Comparison of ENCODE assay signal across 10 cellular contexts in the genomic region with DNA sequence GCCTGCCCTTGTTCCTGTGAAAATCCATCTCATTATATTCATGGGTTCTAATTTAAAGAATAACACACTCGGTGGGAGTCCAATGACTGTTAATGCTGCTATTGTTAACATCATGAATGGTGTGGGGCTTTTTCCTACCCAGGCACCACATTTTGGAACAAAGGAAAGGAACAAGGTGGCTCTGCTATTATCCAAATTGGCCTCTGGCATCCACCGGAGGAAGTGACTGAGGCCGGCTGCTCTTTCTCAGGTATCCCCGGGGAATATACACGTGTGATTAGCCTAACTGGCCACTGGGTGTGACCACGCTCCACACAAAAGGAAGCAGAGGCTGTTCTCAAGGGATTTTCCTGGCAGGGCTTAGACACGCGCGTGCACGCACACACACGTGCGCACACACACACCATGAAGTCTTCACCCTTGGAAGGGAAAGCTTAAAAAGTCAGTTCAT.
DNase-seq lines count a peak whose midpoint lies in the region; ATAC-seq and TF ChIP-seq lines count a peak whose summit lies in the region.
"Had no signal": no experiment of that assay in that cellular context is flagged by ENCODE, and none has a peak within 500 bp of the region (broad histone marks: within the 10 kb centered on the region; RNA-seq: fewer than 3 reads in every experiment).

No MANE protein-coding gene starts in this region.

- no peak overlapping the region for H3K27ac Mint-ChIP-seq in activated T-cell treated with anti-CD3 and anti-CD28 coated beads, Interleukin-2, amount 50 U/mL, for 24 hours

- H3K9me3 ChIP-seq in OCI-LY7 (ENCODE audit: low read length) = 0 out of 2 replicates have a peak, but pooled peaks cover 5% of the 10 kb centered on the region
- H3K9me3 ChIP-seq: adrenal gland had no signal

- H3K27me3 Mint-ChIP-seq in activated T-cell treated with anti-CD3 and anti-CD28 coated beads, Interleukin-2, amount 50 U/mL, for 24 hours = no peaks in the 10 kb centered on the region

- no TSS peak for BruUV-seq in OCI-LY7 (replicated peaks; lab: Mats Ljungman, UMichigan)

- ATAC-seq in stimulated activated naive CD8-positive, alpha-beta T cell treated with anti-CD3 and anti-CD28 coated beads, Interleukin-15, Interleukin-2, amounts not matched to agents 100 U/mL and 50 U/mL, for 24 hours = no peak

- intact Hi-C loops in OCI-LY7 (cut with micrococcal nuclease; ENCODE audit: unreplicated experiment) = no loop called here
- intact Hi-C loops in cardiac septum (cut with DNase I) = no loop called here

- H3K79me2 ChIP-seq in OCI-LY7 (ENCODE audit: insufficient read depth, low read depth, low read length) = no peaks in the 10 kb centered on the region

- no peaks in the 10 kb centered on the region for H3K9me2 ChIP-seq in OCI-LY7 (ENCODE audit: insufficient read depth, low read length)

- H3K4me1 ChIP-seq in OCI-LY7 (ENCODE audit: insufficient read depth, low read length, poor library complexity, severe bottlenecking) = no peaks in the 10 kb centered on the region
- H3K4me1 ChIP-seq: adrenal gland had no signal

- H3K4me2 ChIP-seq in OCI-LY7 (ENCODE audit: low read length) = no peak overlapping the region

- peak; percentile 40 for TF ChIP-seq CTCF in OCI-LY7 (conservative IDR thresholded peaks at IDR 0.05; ENCODE audit: low read length)

- DNase-seq in HuH-7 (ENCODE audit: low spot score) = peak; percentile 17
- peak; percentile 51 for DNase-seq in OCI-LY7 (ENCODE audit: low spot score)
- peak; percentile 83 for DNase-seq in cardiac septum (ENCODE audit: low spot score)
- DNase-seq in retina = peak; percentile 71
- no peak for DNase-seq in activated T-cell treated with anti-CD3 and anti-CD28 coated beads, Interleukin-2, amount 50 U/mL, for 24 hours
- no peak for DNase-seq in stimulated activated CD4-positive, alpha-beta T cell treated with anti-CD3 and anti-CD28 coated beads, Interleukin-4, amount 100 ng/mL, for 4 hours
- no peak for DNase-seq in stimulated activated naive CD8-positive, alpha-beta T cell treated with anti-CD3 and anti-CD28 coated beads, Interleukin-15, Interleukin-2, amounts not matched to agents 100 U/mL and 50 U/mL, for 24 hours
- no peak for DNase-seq in mesenteric fat pad (ENCODE audit: low spot score)
- DNase-seq: MV-4-11 had no signal

- H3K4me3 ChIP-seq in OCI-LY7 (ENCODE audit: low read depth, low read length, poor library complexity, severe bottlenecking) = no peak overlapping the region
- H3K4me3 ChIP-seq: adrenal gland had no signal

- POLR2A ChIA-PET in OCI-LY7 (lab: Charles Lee) = no interaction called here

- H3K9me3 Mint-ChIP-seq in activated T-cell treated with anti-CD3 and anti-CD28 coated beads, Interleukin-2, amount 50 U/mL, for 24 hours = peaks cover 8% of the 10 kb centered on the region

- no peaks in the 10 kb centered on the region; the same call in 1 of the 2 replicates for H3K36me3 ChIP-seq in OCI-LY7 (ENCODE audit: insufficient read depth, low read length)
- H3K36me3 ChIP-seq: adrenal gland had no signal

- H3K4me1 Mint-ChIP-seq in activated T-cell treated with anti-CD3 and anti-CD28 coated beads, Interleukin-2, amount 50 U/mL, for 24 hours (ENCODE audit: low read depth) = peaks cover 27% of the 10 kb centered on the region

- H3K27ac ChIP-seq in OCI-LY7 (ENCODE audit: low read depth, low read length, poor library complexity, severe bottlenecking) = no peak overlapping the region
- H3K27ac ChIP-seq: adrenal gland had no signal

- no peaks in the 10 kb centered on the region for H4K20me1 ChIP-seq in OCI-LY7 (ENCODE audit: insufficient read depth, low read length)

- CTCF ChIA-PET in OCI-LY7 (lab: Charles Lee; ENCODE audit: unreplicated experiment) = interaction anchor here (0.5 kb wide), 1 partner anchor 22 kb away, joined by 5 read pairs; no protein-coding TSS in a partner anchor

- no peak overlapping the region for H2AFZ ChIP-seq in OCI-LY7 (ENCODE audit: low read length)

- H3K36me3 Mint-ChIP-seq in activated T-cell treated with anti-CD3 and anti-CD28 coated beads, Interleukin-2, amount 50 U/mL, for 24 hours (ENCODE audit: low read depth) = no peaks in the 10 kb centered on the region

- H3K4me3 Mint-ChIP-seq in activated T-cell treated with anti-CD3 and anti-CD28 coated beads, Interleukin-2, amount 50 U/mL, for 24 hours = no peak overlapping the region

Comparison
In these comparisons a context has a peak if more than half of its experiments do, and no peak if none do; other contexts are left out.
1. DNase-seq: peak in HuH-7 (single experiment), OCI-LY7 (single experiment), cardiac septum (single experiment) and retina (single experiment); none in activated T-cell treated with anti-CD3 and anti-CD28 coated beads, Interleukin-2, amount 50 U/mL, for 24 hours (single experiment), stimulated activated CD4-positive, alpha-beta T cell treated with anti-CD3 and anti-CD28 coated beads, Interleukin-4, amount 100 ng/mL, for 4 hours (0 of 2), stimulated activated naive CD8-positive, alpha-beta T cell treated with anti-CD3 and anti-CD28 coated beads, Interleukin-15, Interleukin-2, amounts not matched to agents 100 U/mL and 50 U/mL, for 24 hours (single experiment) and mesenteric fat pad (single experiment).